Comparison of ENCODE assay signal across 21 cellular contexts in genomic region chr15:65509321-65509720, GRCh38. TPM values are rescaled to one million over a fixed set of nuclear protein-coding genes. Genes with fewer than 3 reads are reported as not detected.
A peak's percentile ranks its signal among the peaks of the same experiment; 100 is the strongest.
DNase-seq lines count a peak whose midpoint lies in the region; ATAC-seq and TF ChIP-seq lines count a peak whose summit lies in the region.
"Had no signal": no experiment of that assay in that cellular context is flagged by ENCODE, and none has a peak within 500 bp of the region (broad histone marks: within the 10 kb centered on the region; RNA-seq: fewer than 3 reads in every experiment).

No MANE protein-coding gene starts in this region.

- no peak overlapping the region for H3K27ac ChIP-seq in CD4-positive, CD25-positive, alpha-beta regulatory T cell (ENCODE audit: insufficient read depth, low read length, poor library complexity, severe bottlenecking)
- H3K27ac ChIP-seq in Karpas-422 (ENCODE audit: low read length) (no peak overlapping the region), RWPE1 (no peak overlapping the region)
- H3K27ac ChIP-seq: BLaER1, GM23248, SK-N-MC had no signal

- H3K36me3 ChIP-seq in CD4-positive, CD25-positive, alpha-beta regulatory T cell (ENCODE audit: control insufficient read depth, insufficient read depth, low read length) = peaks cover 62% of the 10 kb centered on the region
- H3K36me3 ChIP-seq in Karpas-422 (ENCODE audit: insufficient read depth, low read length) = peaks cover 51% of the 10 kb centered on the region

- H3K4me1 ChIP-seq in CD4-positive, CD25-positive, alpha-beta regulatory T cell (ENCODE audit: control insufficient read depth, insufficient read depth, low read length, poor library complexity, severe bottlenecking) = peaks cover 3% of the 10 kb centered on the region
- H3K4me1 ChIP-seq in Karpas-422 (ENCODE audit: low read length) = no peaks in the 10 kb centered on the region
- H3K4me1 ChIP-seq: BLaER1, HAP-1 had no signal

- H3K27ac Mint-ChIP-seq in CD4-positive, CD25-positive, alpha-beta regulatory T cell = peak overlapping the region in 2 of 3 donors; percentile 7 to 44
- H3K27ac Mint-ChIP-seq in activated naive CD8-positive, alpha-beta T cell treated with anti-CD3 and anti-CD28 coated beads for 36 hours = peak overlapping the region; percentile 0
- peak overlapping the region; percentile 23 to 85 (median 44) for H3K27ac Mint-ChIP-seq in immature natural killer cell

- no peaks in the 10 kb centered on the region for H3K9me3 Mint-ChIP-seq in CD4-positive, CD25-positive, alpha-beta regulatory T cell
- H3K9me3 Mint-ChIP-seq in activated naive CD8-positive, alpha-beta T cell treated with anti-CD3 and anti-CD28 coated beads for 36 hours = no peaks in the 10 kb centered on the region
- no peaks in the 10 kb centered on the region for H3K9me3 Mint-ChIP-seq in immature natural killer cell
- H3K9me3 Mint-ChIP-seq: CD4-positive, alpha-beta memory T cell had no signal

- TF ChIP-seq CTCF in RWPE1 (conservative IDR thresholded peaks at IDR 0.05; ENCODE audit: low read depth) = no peak

- H3K4me2 ChIP-seq in Karpas-422 (ENCODE audit: low read depth, low read length, poor library complexity, severe bottlenecking) = no peak overlapping the region
- H3K4me2 ChIP-seq: BLaER1 had no signal

- POLR2A ChIA-PET in RWPE1 (lab: Yijun Ruan, JAX; ENCODE audit: low non-redundant PET) = no interaction called here

- CTCF ChIA-PET in RWPE1 (lab: Yijun Ruan, JAX) = interaction anchor here (0.7 kb wide), 1 partner anchor 33 kb away, joined by 4 read pairs; no protein-coding TSS in a partner anchor

- H2AFZ ChIP-seq in Karpas-422 (ENCODE audit: low read length) = no peak overlapping the region
- H2AFZ ChIP-seq: GM23248 had no signal

- H3K79me2 ChIP-seq in Karpas-422 (ENCODE audit: low read length) = peaks cover 52% of the 10 kb centered on the region

- H3K9me2 ChIP-seq in Karpas-422 (replicated peaks; ENCODE audit: insufficient read depth, low read length) = no peaks in the 10 kb centered on the region

- H3K9me3 ChIP-seq in CD4-positive, CD25-positive, alpha-beta regulatory T cell (ENCODE audit: control insufficient read depth in 2 of 2, low read length in 2 of 2) = no peaks in the 10 kb centered on the region
- no peaks in the 10 kb centered on the region for H3K9me3 ChIP-seq in Karpas-422 (ENCODE audit: low read length)
- H3K9me3 ChIP-seq: BLaER1, HAP-1 had no signal

- H3K27me3 ChIP-seq in CD4-positive, CD25-positive, alpha-beta regulatory T cell (ENCODE audit: control insufficient read depth, insufficient read depth, low read length) = no peaks in the 10 kb centered on the region
- no peaks in the 10 kb centered on the region for H3K27me3 ChIP-seq in Karpas-422 (ENCODE audit: low read length)
- H3K27me3 ChIP-seq: BLaER1 had no signal

- no peaks in the 10 kb centered on the region for H3K27me3 Mint-ChIP-seq in CD4-positive, CD25-positive, alpha-beta regulatory T cell
- no peaks in the 10 kb centered on the region for H3K27me3 Mint-ChIP-seq in activated naive CD8-positive, alpha-beta T cell treated with anti-CD3 and anti-CD28 coated beads for 36 hours
- peaks cover 0 to 9% (median 5%) of the 10 kb centered on the region in 3 donors for H3K27me3 Mint-ChIP-seq in immature natural killer cell (ENCODE audit: low read depth in 3 of 3)
- H3K27me3 Mint-ChIP-seq: CD4-positive, alpha-beta memory T cell had no signal

- H3K4me1 Mint-ChIP-seq in CD4-positive, CD25-positive, alpha-beta regulatory T cell = peaks cover 15 to 53% (median 36%) of the 10 kb centered on the region in 4 donors
- peaks cover 25% of the 10 kb centered on the region for H3K4me1 Mint-ChIP-seq in activated naive CD8-positive, alpha-beta T cell treated with anti-CD3 and anti-CD28 coated beads for 36 hours
- peaks cover 34 to 54% of the 10 kb centered on the region in 2 donors for H3K4me1 Mint-ChIP-seq in immature natural killer cell

- no peak for DNase-seq in CD4-positive, CD25-positive, alpha-beta regulatory T cell
- DNase-seq in Karpas-422 (peak; percentile 15), immature natural killer cell (no peak), NCI-H1417 (lab: John Stamatoyannopoulos, UW) (no peak), RWPE1 (ENCODE audit: low spot score) (no peak)
- no peak for DNase-seq in activated naive CD8-positive, alpha-beta T cell treated with anti-CD3 and anti-CD28 coated beads for 36 hours
- DNase-seq: ACHN; CD4-positive, alpha-beta memory T cell; DMS153; GM23248; NCI-H1105; NCI-H2029 treated with DMSO at 0.1 percent for 48 hours; NCI-H2171; NCI-H345; NCI-H524 treated with DMSO at 0.1 percent for 48 hours; NCI-H82; Right ventricle myocardium superior had no signal

- no peak for ATAC-seq in CD4-positive, CD25-positive, alpha-beta regulatory T cell (ENCODE audit: low read depth in 2 of 2)
- no peak for ATAC-seq in GM21447 (IDR thresholded peaks at IDR 0.05; ENCODE audit: unreplicated experiment)

- H3K4me3 ChIP-seq in CD4-positive, CD25-positive, alpha-beta regulatory T cell (ENCODE audit: low read depth, low read length) = no peak overlapping the region
- no peak overlapping the region for H3K4me3 ChIP-seq in Karpas-422 (ENCODE audit: low read length)
- H3K4me3 ChIP-seq: BLaER1, GM23248, HAP-1, SK-N-MC had no signal

- H3K4me3 Mint-ChIP-seq in CD4-positive, CD25-positive, alpha-beta regulatory T cell = no peak overlapping the region
- H3K4me3 Mint-ChIP-seq in activated naive CD8-positive, alpha-beta T cell treated with anti-CD3 and anti-CD28 coated beads for 36 hours = no peak overlapping the region
- no peak overlapping the region for H3K4me3 Mint-ChIP-seq in immature natural killer cell
- H3K4me3 Mint-ChIP-seq: CD4-positive, alpha-beta memory T cell had no signal

- H3K36me3 Mint-ChIP-seq in CD4-positive, CD25-positive, alpha-beta regulatory T cell = peaks cover 15% of the 10 kb centered on the region
- H3K36me3 Mint-ChIP-seq in activated naive CD8-positive, alpha-beta T cell treated with anti-CD3 and anti-CD28 coated beads for 36 hours = peaks cover 7% of the 10 kb centered on the region
- H3K36me3 Mint-ChIP-seq in immature natural killer cell = peaks cover 10 to 17% (median 14%) of the 10 kb centered on the region in 3 donors

- H4K20me1 ChIP-seq in Karpas-422 (ENCODE audit: insufficient read depth, low read depth, low read length) = no peaks in the 10 kb centered on the region

- H3K9ac ChIP-seq in Karpas-422 (ENCODE audit: low read length) = no peak overlapping the region
- H3K9ac ChIP-seq: BLaER1, GM23248 had no signal

RNA-seq across cellular contexts. Expression of gene DPP8, which starts 8.2 kb away (rescaled TPM):
- 43.1 TPM for total RNA-seq in CD4-positive, CD25-positive, alpha-beta regulatory T cell
- polyA plus RNA-seq in CD4-positive, CD25-positive, alpha-beta regulatory T cell = 10 to 100 TPM; 43.2 to 52.4 (median 45.7) TPM
- 27.2 and 42.0 TPM in 2 replicates for total RNA-seq in Karpas-422 (2014; rRNA removed; shearing (Covaris generic); ENCODE audit: low replicate concordance)
- 10 to 100 TPM; 27.1 to 30.8 TPM for total RNA-seq in activated naive CD8-positive, alpha-beta T cell treated with anti-CD3 and anti-CD28 coated beads for 36 hours
- polyA plus RNA-seq in immature natural killer cell = 100 to 1,000 TPM in 1 of 3 donors, 10 to 100 TPM in 2; 33.1 to 103 (median 52.0) TPM

RNA-seq across cellular contexts. Expression of gene HACD3, which starts 20.9 kb away (rescaled TPM):
- total RNA-seq in CD4-positive, CD25-positive, alpha-beta regulatory T cell = 16.5 TPM
- polyA plus RNA-seq in CD4-positive, CD25-positive, alpha-beta regulatory T cell = 10 to 100 TPM; 32.7 to 43.8 (median 36.7) TPM
- 61.8 and 87.2 TPM in 2 replicates for total RNA-seq in Karpas-422 (2014; rRNA removed; shearing (Covaris generic); ENCODE audit: low replicate concordance)
- total RNA-seq in activated naive CD8-positive, alpha-beta T cell treated with anti-CD3 and anti-CD28 coated beads for 36 hours = 10 to 100 TPM; 43.7 to 46.5 TPM
- polyA plus RNA-seq in immature natural killer cell = 10 to 100 TPM; 24.4 to 36.7 (median 26.0) TPM
